19 cellular contexts compared by ENCODE assay signal in the genomic region with DNA sequence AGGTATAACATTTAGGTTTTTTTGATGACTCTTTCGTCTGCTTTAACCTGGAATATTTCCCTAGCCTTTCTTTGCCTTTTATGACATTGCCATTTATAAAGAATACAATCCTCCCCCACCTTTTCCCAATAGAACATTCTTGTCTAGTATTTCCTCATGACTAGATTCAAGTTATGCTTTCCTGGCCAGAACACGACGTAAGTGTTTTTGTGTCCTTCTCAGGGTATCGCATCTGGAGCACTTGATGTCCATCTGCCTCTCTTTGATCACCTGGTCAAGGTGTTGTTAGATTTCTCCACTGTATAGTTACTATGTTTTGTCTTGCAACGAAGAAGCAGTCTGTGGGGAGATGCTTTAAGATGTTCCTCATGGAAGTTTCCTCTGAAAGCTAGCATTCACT.
"Had no signal": no experiment of that assay in that cellular context is flagged by ENCODE, and none has a peak within 500 bp of the region (broad histone marks: within the 10 kb centered on the region; RNA-seq: fewer than 3 reads in every experiment).

No MANE protein-coding gene starts in this region.

- H3K27ac ChIP-seq: coronary artery, neural progenitor cell, pancreas, prostate gland had no signal

- H3K4me1 ChIP-seq: prostate gland had no signal

- H3K27me3 ChIP-seq: neural progenitor cell, pancreas had no signal

- H3K27ac Mint-ChIP-seq: endodermal cell; natural killer cell treated with Interleukin-12 subunit alpha and Interleukin-12 subunit beta and Interleukin-15 and Interleukin-18, amount 100 ng/mL, for 72 hours; neural progenitor cell; type B pancreatic cell had no signal

- H3K9me3 Mint-ChIP-seq: endodermal cell; natural killer cell treated with Interleukin-12 subunit alpha and Interleukin-12 subunit beta and Interleukin-15 and Interleukin-18, amount 100 ng/mL, for 72 hours; neural progenitor cell; type B pancreatic cell had no signal

- DNase-seq: effector CD4-positive, alpha-beta T cell; endodermal cell; glutamatergic neuron; islet precursor cell; left cardiac atrium; left ventricle myocardium superior; mesenchymal stem cell; midbrain; occipital lobe; pancreas; small intestine; stimulated activated CD4-positive, alpha-beta T cell treated with anti-CD3 and anti-CD28 coated beads, Interleukin-12 subunit alpha, Interleukin-12 subunit beta, amount 100 ng/mL, for 4 hours; stimulated activated naive CD4-positive, alpha-beta T cell treated with Interleukin-2 at 50 U/mL for 16 hours had no signal

- H3K4me3 ChIP-seq: coronary artery, lung, neural progenitor cell, pancreas, prostate gland had no signal

- H3K36me3 ChIP-seq: neural progenitor cell, pancreas, prostate gland had no signal

- H3K27me3 Mint-ChIP-seq: natural killer cell treated with Interleukin-12 subunit alpha and Interleukin-12 subunit beta and Interleukin-15 and Interleukin-18, amount 100 ng/mL, for 72 hours; type B pancreatic cell had no signal

- H3K9me3 ChIP-seq: pancreas, prostate gland had no signal

- H3K4me3 Mint-ChIP-seq: endodermal cell; natural killer cell treated with Interleukin-12 subunit alpha and Interleukin-12 subunit beta and Interleukin-15 and Interleukin-18, amount 100 ng/mL, for 72 hours; neural progenitor cell; type B pancreatic cell had no signal
